33 cellular contexts compared by ENCODE assay signal in the genomic region with DNA sequence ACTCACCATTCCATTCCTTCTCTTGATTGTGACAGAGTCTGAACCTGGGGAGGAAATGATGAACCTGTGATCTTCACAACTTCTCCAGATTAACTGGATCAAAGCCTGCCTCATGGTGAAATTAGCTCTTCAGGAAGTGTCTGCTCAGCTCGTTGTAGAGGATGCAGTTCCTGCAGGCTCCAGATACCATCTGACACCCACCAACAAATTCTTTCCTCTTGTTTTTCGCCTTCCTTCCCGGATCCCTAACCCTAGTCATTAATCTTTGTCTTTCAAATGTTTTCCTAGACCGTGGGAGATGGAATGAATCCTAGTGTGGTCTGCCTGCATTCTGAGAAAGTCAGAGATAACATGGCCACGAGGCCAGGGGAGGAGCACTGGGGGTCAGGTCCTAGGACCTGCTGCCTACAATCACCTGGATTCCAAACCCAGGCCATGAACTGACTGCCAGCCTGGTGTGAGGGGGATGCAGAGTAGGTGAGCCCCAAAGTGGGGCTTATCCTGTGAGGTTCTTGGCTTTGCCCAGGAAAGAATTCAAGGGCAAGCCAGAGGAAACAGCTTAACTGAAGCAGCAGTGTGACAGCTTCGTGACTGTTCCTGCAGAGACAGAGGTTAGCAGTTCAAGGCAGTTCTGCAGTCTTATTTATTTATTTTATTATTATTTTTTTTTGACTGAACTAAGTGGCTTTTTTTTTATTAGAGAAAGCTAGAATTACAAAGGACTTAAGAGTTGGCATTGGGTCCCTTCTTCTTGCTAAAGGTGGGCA.
A peak's percentile ranks its signal among the peaks of the same experiment; 100 is the strongest.
DNase-seq lines count a peak whose midpoint lies in the region; ATAC-seq, FAIRE-seq and TF ChIP-seq lines count a peak whose summit lies in the region.
"Had no signal": no experiment of that assay in that cellular context is flagged by ENCODE, and none has a peak within 500 bp of the region (broad histone marks: within the 10 kb centered on the region; RNA-seq: fewer than 3 reads in every experiment).

No MANE protein-coding gene starts in this region.

- DNase-seq in CD8-positive, alpha-beta T cell = no peak
- DNase-seq in astrocyte (ENCODE audit: low read depth) = peak; percentile 23
- DNase-seq in sigmoid colon = no peak
- no peak for DNase-seq in NCI-H82 (lab: John Stamatoyannopoulos, UW)
- no peak for DNase-seq in ovary
- DNase-seq: ACHN; activated CD4-positive, alpha-beta T cell treated with anti-CD3 and anti-CD28 coated beads, Interleukin-2, amount 10 ng/mL, durations not matched to agents 7 days and 5 days; activated CD8-positive, alpha-beta memory T cell treated with anti-CD3 and anti-CD28 coated beads, Interleukin-2, amount 10 ng/mL, durations not matched to agents 7 days and 5 days; activated naive CD4-positive, alpha-beta T cell treated with Interleukin-2 at 50 U/mL for 16 hours; activated T-cell treated with anti-CD3 and anti-CD28 coated beads, Interleukin-2, amount 50 U/mL, for 48 hours; anterior cingulate cortex; Calu3; caudate nucleus; cortex of kidney; foreskin keratinocyte; heart left ventricle; HFFc6; NCI-H1092; NCI-H187 treated with DMSO at 0.1 percent for 48 hours; NCI-H524 treated with DMSO at 0.1 percent for 48 hours; NK-92 treated with Interleukin-12 subunit alpha and Interleukin-12 subunit beta, amount 100 ng/mL, for 24 hours; nucleus accumbens; PC-3; Right ventricle myocardium superior; stimulated activated CD4-positive, alpha-beta T cell treated with anti-CD3 and anti-CD28 coated beads, Interleukin-1b, Interleukin-23, amount 100 ng/mL, for 48 hours; stimulated activated CD8-positive, alpha-beta memory T cell treated with anti-CD3 and anti-CD28 coated beads, Interleukin-4, amount 100 ng/mL, for 48 hours had no signal

- intact Hi-C loops in CD8-positive, alpha-beta T cell (cut with DNase I, micrococcal nuclease) = no loop called here
- intact Hi-C loops in sigmoid colon (cut with DNase I) = no loop called here
- intact Hi-C loops in ovary (cut with DNase I) = no loop called here

- peaks cover 27% of the 10 kb centered on the region for H3K9me3 ChIP-seq in BLaER1
- H3K9me3 ChIP-seq in CD8-positive, alpha-beta T cell (ENCODE audit: low read length) = no peaks in the 10 kb centered on the region
- H3K9me3 ChIP-seq in astrocyte (ENCODE audit: insufficient read depth, low read depth, low read length) = no peaks in the 10 kb centered on the region
- H3K9me3 ChIP-seq in mesodermal cell (ENCODE audit: control insufficient read depth, low read length) = no peaks in the 10 kb centered on the region
- H3K9me3 ChIP-seq in sigmoid colon = no peaks in the 10 kb centered on the region
- no peaks in the 10 kb centered on the region for H3K9me3 ChIP-seq in ovary
- H3K9me3 ChIP-seq: heart left ventricle, tibial nerve had no signal

- H3K4me3 ChIP-seq in BLaER1 = no peak overlapping the region
- H3K4me3 ChIP-seq in CD8-positive, alpha-beta T cell (ENCODE audit: low read depth, low read length) = no peak overlapping the region
- no peak overlapping the region for H3K4me3 ChIP-seq in astrocyte (ENCODE audit: insufficient read depth, low read depth, low read length)
- H3K4me3 ChIP-seq in mesodermal cell (ENCODE audit: extremely low read depth, insufficient read depth, low read length, poor library complexity, severe bottlenecking) = no peak overlapping the region
- no peak overlapping the region for H3K4me3 ChIP-seq in sigmoid colon
- H3K4me3 ChIP-seq in ovary = no peak overlapping the region
- H3K4me3 ChIP-seq: GM23338, heart left ventricle, smooth muscle cell, tibial nerve had no signal

- POLR2A ChIA-PET in CD8-positive, alpha-beta T cell (lab: Charles Lee) = interaction anchor here (0.5 to 1.5 kb wide), 3 partner anchors 11 to 509 kb away, joined by 3 to 7 read pairs (median 5); no protein-coding TSS in a partner anchor

- no peak for TF ChIP-seq EP300 in sigmoid colon (IDR thresholded peaks at IDR 0.05)
- TF ChIP-seq EP300 in ovary (IDR thresholded peaks at IDR 0.05) = no peak

- H3K27me3 Mint-ChIP-seq in CD8-positive, alpha-beta T cell (ENCODE audit: low read depth) = peaks cover 3% of the 10 kb centered on the region
- peaks cover 29% of the 10 kb centered on the region for H3K27me3 Mint-ChIP-seq in astrocyte (ENCODE audit: low read depth, unreplicated experiment)

- no peaks in the 10 kb centered on the region for H3K36me3 Mint-ChIP-seq in CD8-positive, alpha-beta T cell
- H3K36me3 Mint-ChIP-seq in astrocyte (ENCODE audit: low read depth, unreplicated experiment) = no peaks in the 10 kb centered on the region
- H3K36me3 Mint-ChIP-seq: activated CD8-positive, alpha-beta memory T cell treated with anti-CD3 and anti-CD28 coated beads, Interleukin-2, amount 10 ng/mL, durations not matched to agents 7 days and 5 days had no signal

- H3K9me3 Mint-ChIP-seq in CD8-positive, alpha-beta T cell = no peaks in the 10 kb centered on the region
- H3K9me3 Mint-ChIP-seq in astrocyte (ENCODE audit: unreplicated experiment) = no peaks in the 10 kb centered on the region
- H3K9me3 Mint-ChIP-seq: activated CD4-positive, alpha-beta T cell treated with anti-CD3 and anti-CD28 coated beads, Interleukin-2, amount 10 ng/mL, durations not matched to agents 7 days and 5 days; GM23338; HFFc6 had no signal

- no peaks in the 10 kb centered on the region for H3K27me3 ChIP-seq in BLaER1
- H3K27me3 ChIP-seq in CD8-positive, alpha-beta T cell (ENCODE audit: insufficient read depth, low read length) = no peaks in the 10 kb centered on the region
- peaks cover 2% of the 10 kb centered on the region for H3K27me3 ChIP-seq in astrocyte (ENCODE audit: insufficient read depth, low read length)
- no peaks in the 10 kb centered on the region for H3K27me3 ChIP-seq in sigmoid colon
- H3K27me3 ChIP-seq in ovary = no peaks in the 10 kb centered on the region
- H3K27me3 ChIP-seq: foreskin keratinocyte, heart left ventricle, tibial nerve had no signal

- H3K36me3 ChIP-seq in BLaER1 = no peaks in the 10 kb centered on the region
- H3K36me3 ChIP-seq in CD8-positive, alpha-beta T cell (ENCODE audit: insufficient read depth, low read length) = no peaks in the 10 kb centered on the region
- no peaks in the 10 kb centered on the region for H3K36me3 ChIP-seq in astrocyte (ENCODE audit: insufficient read depth, low read length)
- H3K36me3 ChIP-seq in mesodermal cell (ENCODE audit: control insufficient read depth, insufficient read depth, low read length) = no peaks in the 10 kb centered on the region
- H3K36me3 ChIP-seq in sigmoid colon = no peaks in the 10 kb centered on the region
- no peaks in the 10 kb centered on the region for H3K36me3 ChIP-seq in ovary
- H3K36me3 ChIP-seq: heart left ventricle, tibial nerve had no signal

- CTCF ChIA-PET in CD8-positive, alpha-beta T cell (lab: Charles Lee) = interaction anchor here (0.8 to 1.8 kb wide), 4 partner anchors 11 to 104 kb away, joined by 4 to 5 read pairs (median 4); no protein-coding TSS in a partner anchor

- H3K9ac ChIP-seq in BLaER1 (no peak overlapping the region), astrocyte (ENCODE audit: low read length) (no peak overlapping the region)

- peak overlapping the region; percentile 58 for H3K27ac ChIP-seq in BLaER1
- H3K27ac ChIP-seq in CD8-positive, alpha-beta T cell (ENCODE audit: low read depth, low read length) = no peak overlapping the region
- no peak overlapping the region for H3K27ac ChIP-seq in astrocyte (ENCODE audit: low read depth, low read length)
- H3K27ac ChIP-seq in mesodermal cell (ENCODE audit: low read depth, low read length, severe bottlenecking) = peak overlapping the region; percentile 53
- no peak overlapping the region for H3K27ac ChIP-seq in sigmoid colon
- H3K27ac ChIP-seq in ovary = no peak overlapping the region
- H3K27ac ChIP-seq: foreskin keratinocyte, heart left ventricle, HL-60, tibial nerve had no signal

- peak overlapping the region; percentile 0 for H3K27ac Mint-ChIP-seq in CD8-positive, alpha-beta T cell
- H3K27ac Mint-ChIP-seq in astrocyte (ENCODE audit: unreplicated experiment) = no peak overlapping the region
- H3K27ac Mint-ChIP-seq: activated CD4-positive, alpha-beta T cell treated with anti-CD3 and anti-CD28 coated beads, Interleukin-2, amount 10 ng/mL, durations not matched to agents 7 days and 5 days; activated CD8-positive, alpha-beta memory T cell treated with anti-CD3 and anti-CD28 coated beads, Interleukin-2, amount 10 ng/mL, durations not matched to agents 7 days and 5 days; GM23338; HFFc6 had no signal

- no peak for ATAC-seq in CD8-positive, alpha-beta T cell
- ATAC-seq in GM21367 (IDR thresholded peaks at IDR 0.05; ENCODE audit: unreplicated experiment) = no peak
- ATAC-seq: activated CD8-positive, alpha-beta memory T cell treated with anti-CD3 and anti-CD28 coated beads, Interleukin-2, amount 10 ng/mL, durations not matched to agents 7 days and 5 days; foreskin keratinocyte; GM23338; PC-3 had no signal

- no peaks in the 10 kb centered on the region for H3K79me2 ChIP-seq in astrocyte (ENCODE audit: insufficient read depth, low read length)

- no peaks in the 10 kb centered on the region for H4K20me1 ChIP-seq in BLaER1
- H4K20me1 ChIP-seq in astrocyte (ENCODE audit: insufficient read depth, low read length) = no peaks in the 10 kb centered on the region

- H3K4me1 ChIP-seq in BLaER1 = peaks cover 73% of the 10 kb centered on the region
- H3K4me1 ChIP-seq in CD8-positive, alpha-beta T cell (ENCODE audit: insufficient read depth, low read length) = peaks cover 16% of the 10 kb centered on the region
- no peaks in the 10 kb centered on the region for H3K4me1 ChIP-seq in astrocyte (ENCODE audit: insufficient read depth, low read length)
- peaks cover 6% of the 10 kb centered on the region for H3K4me1 ChIP-seq in mesodermal cell (ENCODE audit: control insufficient read depth, insufficient read depth, low read length, poor library complexity, severe bottlenecking)
- no peaks in the 10 kb centered on the region for H3K4me1 ChIP-seq in sigmoid colon
- no peaks in the 10 kb centered on the region for H3K4me1 ChIP-seq in ovary (ENCODE audit: insufficient read depth)
- H3K4me1 ChIP-seq: foreskin keratinocyte, tibial nerve had no signal

- H3K4me1 Mint-ChIP-seq in CD8-positive, alpha-beta T cell (ENCODE audit: low read depth) = peaks cover 13% of the 10 kb centered on the region
- peaks cover 5% of the 10 kb centered on the region for H3K4me1 Mint-ChIP-seq in astrocyte (ENCODE audit: low read depth, unreplicated experiment)

- no peak overlapping the region for H2AFZ ChIP-seq in astrocyte (ENCODE audit: low read depth, low read length)
- H2AFZ ChIP-seq: GM23338 had no signal

- TF ChIP-seq CTCF in CD8-positive, alpha-beta T cell (IDR thresholded peaks at IDR 0.05) = no peak
- TF ChIP-seq CTCF in astrocyte (IDR thresholded peaks at IDR 0.05; ENCODE audit: insufficient read depth, low read depth, low read length) = no peak
- no peak for TF ChIP-seq CTCF in sigmoid colon (IDR thresholded peaks at IDR 0.05)
- TF ChIP-seq CTCF in ovary (IDR thresholded peaks at IDR 0.05) = no peak

- WGBS in mesodermal cell (ENCODE audit: insufficient coverage in 2 of 2), 2 experiments = 40% methylated on average over 2 of the region's 6 CpGs; no CpG with 5 or more reads in 1 of the 2 experiments
- 60 to 82% methylated on average over 6 of the region's 6 CpGs for WGBS in sigmoid colon, 2 donors
- 18 to 30% (median 19%) methylated on average over 6 of the region's 6 CpGs for WGBS in ovary, 3 donors

- TF ChIP-seq POLR2A in sigmoid colon (IDR thresholded peaks at IDR 0.05) (no peak), ovary (IDR thresholded peaks at IDR 0.05) (no peak)

- FAIRE-seq in astrocyte (lab: Jason Lieb, UNC) = no peak

- H3K4me2 ChIP-seq in BLaER1 = peak overlapping the region; percentile 43
- no peak overlapping the region for H3K4me2 ChIP-seq in astrocyte (ENCODE audit: low read length)
- H3K4me2 ChIP-seq: GM23338, smooth muscle cell had no signal

- H3K4me3 Mint-ChIP-seq in CD8-positive, alpha-beta T cell = no peak overlapping the region
- no peak overlapping the region for H3K4me3 Mint-ChIP-seq in astrocyte (ENCODE audit: unreplicated experiment)
- H3K4me3 Mint-ChIP-seq: activated CD4-positive, alpha-beta T cell treated with anti-CD3 and anti-CD28 coated beads, Interleukin-2, amount 10 ng/mL, durations not matched to agents 7 days and 5 days; activated CD8-positive, alpha-beta memory T cell treated with anti-CD3 and anti-CD28 coated beads, Interleukin-2, amount 10 ng/mL, durations not matched to agents 7 days and 5 days; GM23338; HFFc6 had no signal

Comparison
In these comparisons a context has a peak if more than half of its experiments do, and no peak if none do; other contexts are left out.
1. H3K27ac ChIP-seq: peak in BLaER1 (single experiment) and mesodermal cell (single experiment); none in CD8-positive, alpha-beta T cell (single experiment), astrocyte (single experiment), sigmoid colon (0 of 4) and ovary (0 of 2).